ENCODE assay signal across 22 cellular contexts in the genomic region with DNA sequence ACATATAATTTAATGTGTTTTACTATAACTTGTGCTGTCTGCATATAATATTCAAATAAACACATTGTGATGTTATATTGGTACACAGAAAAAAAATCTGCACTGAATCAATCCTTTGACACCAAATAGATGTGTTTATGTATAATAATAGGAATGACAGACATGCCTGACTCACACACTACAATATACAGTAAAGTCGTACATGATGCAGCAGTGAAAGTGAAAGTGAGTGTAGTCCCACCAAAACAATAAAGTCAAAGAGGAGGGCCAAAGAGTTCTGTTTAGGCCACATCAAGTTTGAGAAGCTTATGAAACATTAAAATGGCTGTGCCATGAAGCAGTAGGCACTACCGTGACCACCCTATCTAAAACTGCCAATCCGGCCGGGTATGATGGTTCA. TPM values are rescaled to one million over a fixed set of nuclear protein-coding genes. Genes with fewer than 3 reads are reported as not detected.
DNase-seq lines count a peak whose midpoint lies in the region; ATAC-seq, FAIRE-seq and TF ChIP-seq lines count a peak whose summit lies in the region.
"Had no signal": no experiment of that assay in that cellular context is flagged by ENCODE, and none has a peak within 500 bp of the region (broad histone marks: within the 10 kb centered on the region; RNA-seq: fewer than 3 reads in every experiment).

No MANE protein-coding gene starts in this region.

- H3K27ac ChIP-seq in kidney (ENCODE audit: low read depth in 2 of 2, low read length in 2 of 2) (no peak overlapping the region), suprapubic skin (no peak overlapping the region)
- H3K27ac ChIP-seq: body of pancreas, parathyroid adenoma, vagina had no signal

- H3K27me3 ChIP-seq in suprapubic skin, result no peaks in the 10 kb centered on the region
- H3K27me3 ChIP-seq: body of pancreas, vagina had no signal

- H3K4me1 ChIP-seq in kidney (ENCODE audit: control insufficient read depth in 1 of 2, insufficient read depth in 1 of 2, low read depth in 1 of 2, low read length in 2 of 2), result no peaks in the 10 kb centered on the region
- no peaks in the 10 kb centered on the region for H3K4me1 ChIP-seq in suprapubic skin
- H3K4me1 ChIP-seq: body of pancreas, parathyroid adenoma, vagina had no signal

- intact Hi-C loops in kidney (cut with DNase I), result no loop called here

- ATAC-seq in HG02885 (IDR thresholded peaks at IDR 0.05; ENCODE audit: poor library complexity, unreplicated experiment), result no peak
- ATAC-seq: activated CD8-positive, alpha-beta memory T cell treated with anti-CD3 and anti-CD28 coated beads, Interleukin-2, amount 10 ng/mL, durations not matched to agents 7 days and 5 days; body of pancreas; GM12878; natural killer cell had no signal

- 75% methylated on average over 4 of the region's 4 CpGs for WGBS in suprapubic skin

- H3K36me3 ChIP-seq in kidney (ENCODE audit: control insufficient read depth in 1 of 2, insufficient read depth in 2 of 2, low read length in 2 of 2), result no peaks in the 10 kb centered on the region
- H3K36me3 ChIP-seq in suprapubic skin, result peaks cover 8% of the 10 kb centered on the region
- H3K36me3 ChIP-seq: vagina had no signal

- no peak overlapping the region for H3K9ac ChIP-seq in kidney (ENCODE audit: low read length in 2 of 2)
- H3K9ac ChIP-seq: parathyroid adenoma had no signal

- TF ChIP-seq POLR2A in suprapubic skin (IDR thresholded peaks at IDR 0.05), result no peak

- TF ChIP-seq EP300 in suprapubic skin (IDR thresholded peaks at IDR 0.05), result no peak

- peak; percentile 2 for DNase-seq in AG10803 (ENCODE audit: low read depth)
- DNase-seq in HS-5 (ENCODE audit: low read depth), result peak; percentile 35
- peak; percentile 49 for DNase-seq in amniotic epithelial cell (ENCODE audit: low read depth)
- DNase-seq in fibroblast of villous mesenchyme (ENCODE audit: low read depth), result peak; percentile 39
- no peak for DNase-seq in kidney
- no peak for DNase-seq in OCI-M2 (lab: John Stamatoyannopoulos, UW; ENCODE audit: unreplicated experiment)
- DNase-seq in suprapubic skin (ENCODE audit: low spot score in 2 of 2), result no peak
- DNase-seq: activated CD8-positive, alpha-beta memory T cell treated with anti-CD3 and anti-CD28 coated beads, Interleukin-2, amount 10 ng/mL, durations not matched to agents 7 days and 5 days; activated naive CD4-positive, alpha-beta T cell; body of pancreas; COR-L47; erythroblast; GDM1; islet precursor cell; Kasumi-1; natural killer cell; NCI-H1417; NCI-H526 treated with DMSO at 0.1 percent for 48 hours had no signal

- H3K9me3 ChIP-seq in kidney (ENCODE audit: control insufficient read depth in 1 of 2, low read length in 2 of 2) (peaks cover 0 to 14% of the 10 kb centered on the region in 2 donors), suprapubic skin (peaks cover 9% of the 10 kb centered on the region)

- no peak for TF ChIP-seq CTCF in AG10803 (conservative IDR thresholded peaks at IDR 0.05; ENCODE audit: low read length)
- TF ChIP-seq CTCF in fibroblast of villous mesenchyme (IDR thresholded peaks at IDR 0.05; ENCODE audit: insufficient read depth, low read depth, low read length), result no peak
- TF ChIP-seq CTCF in kidney (IDR thresholded peaks at IDR 0.05; ENCODE audit: borderline replicate concordance, extremely low read depth, insufficient read depth), result no peak
- TF ChIP-seq CTCF in suprapubic skin (IDR thresholded peaks at IDR 0.05), result no peak

- H3K4me3 ChIP-seq in AG10803 (ENCODE audit: low read length) (no peak overlapping the region), fibroblast of villous mesenchyme (ENCODE audit: low read depth, low read length) (no peak overlapping the region), kidney (ENCODE audit: low read length in 2 of 2) (no peak overlapping the region), suprapubic skin (no peak overlapping the region)
- H3K4me3 ChIP-seq: body of pancreas, GM12878, vagina had no signal

- FAIRE-seq in kidney (lab: Jason Lieb, UNC), result no peak
- FAIRE-seq: GM12878 had no signal

RNA-seq across cellular contexts. Expression of a gene that starts 8.2 kb away (rescaled TPM):
- 0.43 and 0.97 TPM in 2 replicates for total RNA-seq in fibroblast of villous mesenchyme
- total RNA-seq in kidney, result 0.72 TPM
- not detected for polyA plus RNA-seq in kidney (ENCODE audit: insufficient read depth, low read depth, low replicate concordance)
- 1 to 10 TPM in 3 of 4 donors, under 1 TPM in 1; 0.93 to 2.2 (median 1.1) TPM for total RNA-seq in suprapubic skin

Comparison
In these comparisons a context has a peak if more than half of its experiments do, and no peak if none do; other contexts are left out.
1. DNase-seq: peak in AG10803 (single experiment), HS-5 (single experiment), amniotic epithelial cell (single experiment) and fibroblast of villous mesenchyme (single experiment); none in kidney (single experiment), OCI-M2 (single experiment) and suprapubic skin (0 of 2).